8 cellular contexts compared by ENCODE assay signal in the genomic region with DNA sequence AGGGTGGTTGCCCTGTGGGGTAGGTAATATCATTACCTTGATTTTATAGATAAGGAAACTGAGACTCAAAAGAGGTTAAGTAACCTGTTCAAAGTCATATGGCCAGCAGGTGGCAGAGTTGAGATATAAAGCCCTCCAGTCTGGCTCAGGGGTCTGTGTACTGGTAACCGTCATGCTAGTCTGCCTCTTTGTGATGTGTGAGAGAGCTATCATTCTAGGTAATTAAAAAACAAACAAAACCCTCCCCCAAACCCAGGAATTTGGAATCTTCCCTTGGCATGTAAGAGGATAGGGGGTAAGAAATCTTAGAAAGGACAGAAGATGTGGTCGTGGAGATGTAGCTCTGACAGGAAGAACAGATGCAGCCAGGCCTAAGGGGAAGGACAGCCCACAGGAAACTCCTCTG.
A peak's percentile ranks its signal among the peaks of the same experiment; 100 is the strongest.
DNase-seq lines count a peak whose midpoint lies in the region; ATAC-seq, FAIRE-seq and TF ChIP-seq lines count a peak whose summit lies in the region.

No MANE protein-coding gene starts in this region.

- in situ Hi-C loops in K562 (cut with MboI) = no loop called here

- no peaks in the 10 kb centered on the region for H3K9me1 ChIP-seq in K562 (ENCODE audit: control insufficient read depth, insufficient read depth, low read length)

- H4K20me1 ChIP-seq in K562 (replicated peaks; ENCODE audit: control insufficient read depth, insufficient read depth, low read length) = no peaks in the 10 kb centered on the region

- no peak overlapping the region for H2AFZ ChIP-seq in K562 (ENCODE audit: low read depth, low read length)

- intact Hi-C loops in MCF 10A (cut with micrococcal nuclease) = loop anchor here (1.0 kb wide), 2 partner anchors 118 to 1329 kb away; no protein-coding TSS in a partner anchor
- intact Hi-C loops in breast epithelium (cut with DNase I; ENCODE audit: low total_unique reads) = no loop called here
- intact Hi-C loops in K562 (cut with micrococcal nuclease) = no loop called here
- intact Hi-C loops in right lobe of liver (cut with DNase I) = no loop called here

- DNase-seq in MCF 10A (ENCODE audit: unreplicated experiment) (peak; percentile 68), breast epithelium (ENCODE audit: low spot score in 2 of 2) (no peak), NCI-H1048 (lab: John Stamatoyannopoulos, UW) (peak; percentile 9), T-helper 1 cell (peak in 4 of 5 donors; percentile 16 to 50 (median 36)), K562 (ENCODE audit: extremely low read depth in 1 of 4, low spot score in 3 of 4) (peak; percentile 49 to 67 (median 64)), right lobe of liver (no peak), midbrain (lab: John Stamatoyannopoulos, UW) (no peak)
- peak; percentile 58 for DNase-seq in stimulated activated CD8-positive, alpha-beta memory T cell treated with anti-CD3 and anti-CD28 coated beads, Interleukin-4, amount 100 ng/mL, for 24 hours (ENCODE audit: low read depth)

- no peaks in the 10 kb centered on the region for H3K4me1 ChIP-seq in breast epithelium
- H3K4me1 ChIP-seq in K562 (replicated peaks in 1 of 2; ENCODE audit: control insufficient read depth in 2 of 2, insufficient read depth in 2 of 2, low read length in 2 of 2) = no peaks in the 10 kb centered on the region
- H3K4me1 ChIP-seq in right lobe of liver = no peaks in the 10 kb centered on the region

- FAIRE-seq in K562 (lab: Jason Lieb, UNC) = peak; percentile 86

- no peak overlapping the region for H3K4me2 ChIP-seq in K562 (ENCODE audit: insufficient read depth, low read length)

- H3K36me3 ChIP-seq in breast epithelium (no peaks in the 10 kb centered on the region), K562 (ENCODE audit: control insufficient read depth, insufficient read depth, low read length) (no peaks in the 10 kb centered on the region), right lobe of liver (no peaks in the 10 kb centered on the region)

- no peaks in the 10 kb centered on the region for H3K9me3 Mint-ChIP-seq in MCF 10A (ENCODE audit: unreplicated experiment)

- TF ChIP-seq CTCF in MCF 10A (IDR thresholded peaks at IDR 0.05; ENCODE audit: unreplicated experiment) (peak; percentile 55), breast epithelium (IDR thresholded peaks at IDR 0.05) (peak in 1 of 3 donors; percentile 10), K562 (IDR thresholded peaks at IDR 0.05 in 2 of 3, conservative IDR thresholded peaks at IDR 0.05 in 1 of 3; ENCODE audit: insufficient read depth in 2 of 3, low read depth in 1 of 3, low read length in 3 of 3) (peak; percentile 43 to 63 (median 62)), right lobe of liver (IDR thresholded peaks at IDR 0.05) (peak; percentile 30 to 50 (median 44))

- H3K4me1 Mint-ChIP-seq in MCF 10A (ENCODE audit: insufficient read depth, unreplicated experiment) = no peaks in the 10 kb centered on the region

- H3K27me3 Mint-ChIP-seq in MCF 10A (ENCODE audit: insufficient read depth, unreplicated experiment) = peaks cover 18% of the 10 kb centered on the region

- H3K9me3 ChIP-seq in breast epithelium (peaks cover 0 to 10% of the 10 kb centered on the region in 2 donors), K562 (replicated peaks; ENCODE audit: control insufficient read depth, insufficient read depth, low read depth, low read length) (no peaks in the 10 kb centered on the region), right lobe of liver (no peaks in the 10 kb centered on the region)

- H3K27me3 ChIP-seq in breast epithelium (no peaks in the 10 kb centered on the region), K562 (ENCODE audit: control insufficient read depth in 2 of 2, insufficient read depth in 2 of 2, low read length in 2 of 2) (no peaks in the 10 kb centered on the region; a peak in 1 of 5 replicates), right lobe of liver (no peaks in the 10 kb centered on the region)

- H3K9ac ChIP-seq in K562 (ENCODE audit: insufficient read depth in 1 of 2, low read depth in 2 of 2, low read length in 2 of 2) = no peak overlapping the region

- H3K4me3 Mint-ChIP-seq in MCF 10A (ENCODE audit: unreplicated experiment) = no peak overlapping the region

- H3K27ac Mint-ChIP-seq in MCF 10A (ENCODE audit: low read depth, unreplicated experiment) = peak overlapping the region; percentile 35

- POLR2A ChIA-PET in MCF 10A (lab: Yijun Ruan, JAX) (no interaction called here), K562 (lab: Yijun Ruan, JAX) (no interaction called here)

- WGBS in K562 (ENCODE audit: insufficient coverage, low coverage, missing lambda C conversion rate) = 0% methylated on average over 2 of the region's 2 CpGs
- 10% methylated on average over 2 of the region's 2 CpGs for WGBS in right lobe of liver (ENCODE audit: insufficient coverage, low coverage, low lambda C conversion rate, missing lambda C conversion rate)

- TF ChIP-seq POLR2A in breast epithelium (IDR thresholded peaks at IDR 0.05) = no peak
- no peak for TF ChIP-seq POLR2A in K562 (conservative IDR thresholded peaks at IDR 0.05)
- TF ChIP-seq POLR2A in right lobe of liver (IDR thresholded peaks at IDR 0.05) = no peak

- CTCF ChIA-PET in MCF 10A (lab: Yijun Ruan, JAX) (interaction anchor here (0.5 to 1.3 kb wide), 16 partner anchors 9 to 1329 kb away, joined by 3 to 9 read pairs (median 4); no protein-coding TSS in a partner anchor), K562 (lab: Yijun Ruan, JAX; ENCODE audit: low intra/inter-chr PET ratio) (interaction anchor here (0.6 to 1.3 kb wide), 2 partner anchors 162 to 1329 kb away, joined by 3 to 4 read pairs; no protein-coding TSS in a partner anchor)

- ATAC-seq in K562 (peak; percentile 90), right lobe of liver (peak; percentile 25 to 39 (median 36))

- no peak overlapping the region for H3K4me3 ChIP-seq in breast epithelium
- no peak overlapping the region for H3K4me3 ChIP-seq in K562
- H3K4me3 ChIP-seq in right lobe of liver = no peak overlapping the region

- H3K27ac ChIP-seq in breast epithelium (no peak overlapping the region), K562 (ENCODE audit: extremely low read depth, low read depth, low read length) (no peak overlapping the region), right lobe of liver (no peak overlapping the region)

- TF ChIP-seq RAD21 in K562 (CRISPR knock-in tag; conservative IDR thresholded peaks at IDR 0.05 in 1 of 2, IDR thresholded peaks at IDR 0.05 in 1 of 2) = peak; percentile 36 to 61

- no peak for TF ChIP-seq EP300 in K562 (IDR thresholded peaks at IDR 0.05; ENCODE audit: low read length)

- H3K79me2 ChIP-seq in K562 (ENCODE audit: control insufficient read depth, insufficient read depth, low read length) = no peaks in the 10 kb centered on the region

- H3K36me3 Mint-ChIP-seq in MCF 10A (ENCODE audit: insufficient read depth, unreplicated experiment) = peaks cover 6% of the 10 kb centered on the region

- BruUV-seq in MCF 10A (replicated peaks; lab: Mats Ljungman, UMichigan) (no TSS peak), K562 (replicated peaks; lab: Mats Ljungman, UMichigan) (no TSS peak)

TF ChIP-seq in K562, 482 proteins besides CTCF, POLR2A, EP300 and RAD21:
- TF ChIP-seq NR3C1 (CRISPR knock-in tag; IDR thresholded peaks at IDR 0.05) = no peak
- TF ChIP-seq SMC3 (conservative IDR thresholded peaks at IDR 0.05; ENCODE audit: insufficient read depth, low read depth, low read length) = peak; percentile 45; the same call in 1 of the 2 replicates
- TF ChIP-seq SAFB (IDR thresholded peaks at IDR 0.05; ENCODE audit: borderline replicate concordance, low read depth, low read length) = no peak

Comparison
In these comparisons a context has a peak if more than half of its experiments do, and no peak if none do; other contexts are left out.
1. DNase-seq: peak in MCF 10A (single experiment), NCI-H1048 (single experiment), T-helper 1 cell (4 of 5), K562 (4 of 4) and stimulated activated CD8-positive, alpha-beta memory T cell treated with anti-CD3 and anti-CD28 coated beads, Interleukin-4, amount 100 ng/mL, for 24 hours (single experiment); none in breast epithelium (0 of 2), right lobe of liver (0 of 3) and midbrain (single experiment).